7 cellular contexts compared by ENCODE assay signal in the genomic region with DNA sequence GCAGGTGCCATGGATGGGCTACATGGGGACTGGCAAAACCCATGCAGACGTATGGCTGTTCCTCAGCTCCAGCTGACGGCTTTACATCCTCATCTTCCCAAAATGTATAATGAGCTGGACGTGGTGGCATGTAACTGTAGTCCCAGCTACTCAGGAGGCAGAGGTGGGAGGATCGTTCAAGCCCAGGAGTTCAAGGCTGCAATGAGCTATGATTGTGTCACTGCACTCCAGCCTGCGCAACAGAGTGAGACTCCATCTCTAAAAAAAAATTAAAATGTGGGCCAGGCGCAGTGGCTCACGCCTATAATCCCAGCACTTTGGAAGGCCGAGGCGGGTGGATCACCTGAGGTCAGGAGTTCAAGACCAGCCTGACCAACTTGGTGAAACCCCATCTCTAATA. TPM values are rescaled to one million over a fixed set of nuclear protein-coding genes. Genes with fewer than 3 reads are reported as not detected.
"Had no signal": no experiment of that assay in that cellular context is flagged by ENCODE, and none has a peak within 500 bp of the region (broad histone marks: within the 10 kb centered on the region; RNA-seq: fewer than 3 reads in every experiment).

No MANE protein-coding gene starts in this region.

RNA-seq across cellular contexts. Expression of gene TRPV4, which starts 29.3 kb away (rescaled TPM):
- total RNA-seq: activated CD4-positive, alpha-beta memory T cell treated with anti-CD3 and anti-CD28 coated beads, Interleukin-2, amount 10 ng/mL, durations not matched to agents 7 days and 5 days; activated naive CD4-positive, alpha-beta T cell treated with anti-CD3 and anti-CD28 coated beads, Interleukin-2, amount 50 U/mL, for 72 hours; activated naive CD8-positive, alpha-beta T cell treated with anti-CD3 and anti-CD28 coated beads, Interleukin-2, amount 10 ng/mL, durations not matched to agents 7 days and 5 days; activated T-cell treated with anti-CD3 and anti-CD28 coated beads, Interleukin-2, amount 50 U/mL, for 72 hours; gastrocnemius medialis; T-cell; T-helper 2 cell treated with Interferon-gamma antibody and Interleukin-4, amounts not matched to agents 100 ng/mL and 5 ng/mL, for 36 hours had no signal
